10 cellular contexts compared by ENCODE assay signal in the genomic region with DNA sequence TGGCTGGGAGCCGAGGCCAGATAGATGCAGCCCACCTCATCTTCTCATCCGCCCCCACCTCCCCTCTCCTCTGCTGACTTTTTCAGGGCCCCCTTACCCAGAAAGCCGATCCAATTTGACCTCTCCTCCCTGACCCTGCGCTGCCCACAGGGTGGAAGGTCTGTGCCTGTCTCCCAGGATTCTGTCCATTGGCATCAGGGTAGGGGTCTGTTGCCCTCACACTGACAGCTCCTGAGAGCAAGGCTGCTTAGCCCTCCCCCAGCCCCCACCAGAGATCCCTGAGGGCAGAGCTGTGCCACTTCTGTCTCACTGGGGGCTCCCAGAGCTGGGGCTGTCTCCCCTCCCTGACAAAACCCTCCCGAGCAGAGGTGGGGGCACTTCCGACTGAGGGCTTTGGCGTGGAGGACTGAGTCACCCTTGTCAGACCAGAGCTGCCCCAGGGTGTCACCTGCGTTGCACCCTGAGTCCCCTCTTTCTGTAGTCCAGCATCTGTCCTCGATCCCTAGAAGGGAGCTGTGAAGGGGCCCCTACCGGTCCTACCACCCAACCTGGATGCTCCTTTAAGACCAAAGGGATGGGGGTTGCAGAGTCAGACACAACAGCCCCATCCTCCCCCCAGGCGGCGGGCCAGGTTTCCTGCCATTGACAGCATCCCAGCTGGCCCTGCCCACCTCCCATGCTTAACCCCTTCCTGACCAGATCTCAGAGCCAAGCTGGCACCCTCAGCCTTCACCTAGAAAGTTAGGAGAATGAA. TPM values are rescaled to one million over a fixed set of nuclear protein-coding genes. Genes with fewer than 3 reads are reported as not detected.
DNase-seq lines count a peak whose midpoint lies in the region; ATAC-seq and TF ChIP-seq lines count a peak whose summit lies in the region.
"Had no signal": no experiment of that assay in that cellular context is flagged by ENCODE, and none has a peak within 500 bp of the region (broad histone marks: within the 10 kb centered on the region; RNA-seq: fewer than 3 reads in every experiment).

No MANE protein-coding gene starts in this region.

- intact Hi-C loops in breast epithelium (cut with DNase I; ENCODE audit: low total_unique reads) (loop anchor here (10.0 kb wide), 1 partner anchor 52 kb away; no protein-coding TSS in a partner anchor), mammary epithelial cell (cut with micrococcal nuclease) (no loop called here)

- DNase-seq in breast epithelium (ENCODE audit: low spot score in 2 of 2) (no peak), mammary epithelial cell (no peak), cerebellar cortex (ENCODE audit: low spot score) (peak; percentile 33), lung (ENCODE audit: low spot score) (no peak), NCI-H187 treated with DMSO at 0.1 percent for 48 hours (lab: John Stamatoyannopoulos, UW) (no peak), T-helper 2 cell (no peak)
- no peak for DNase-seq in activated CD4-positive, alpha-beta T cell treated with anti-CD3 and anti-CD28 coated beads for 48 hours
- DNase-seq: CD4-positive, CD25-positive, alpha-beta regulatory T cell; stimulated activated CD4-positive, alpha-beta T cell treated with anti-CD3 and anti-CD28 coated beads, Interleukin-2, amount 100 ng/mL, for 24 hours had no signal

- dilution Hi-C loops in mammary epithelial cell (cut with HindIII; ENCODE audit: low sequenced_read_pairs) = no loop called here

- H3K27ac ChIP-seq in breast epithelium (peak overlapping the region in 1 of 2 donors; percentile 73), mammary epithelial cell (ENCODE audit: insufficient read depth, low read depth, low read length) (no peak overlapping the region), lung (ENCODE audit: low read depth in 1 of 2, low read length in 1 of 2) (peak overlapping the region; percentile 18 to 60)

- H3K9me3 ChIP-seq in breast epithelium (no peaks in the 10 kb centered on the region), mammary epithelial cell (replicated peaks; ENCODE audit: insufficient read depth, low read length) (no peaks in the 10 kb centered on the region), lung (ENCODE audit: control insufficient read depth in 2 of 2, insufficient read depth in 1 of 2, low read length in 1 of 2) (no peaks in the 10 kb centered on the region)

- no peak for TF ChIP-seq POLR2A in breast epithelium (IDR thresholded peaks at IDR 0.05)

- H3K4me3 ChIP-seq in breast epithelium (peak overlapping the region; percentile 15 to 47 (median 24)), mammary epithelial cell (replicated peaks in 1 of 3; ENCODE audit: insufficient read depth in 1 of 3, low read depth in 2 of 3, low read length in 3 of 3) (no peak overlapping the region), lung (no peak overlapping the region)

- no TSS peak for BruUV-seq in mammary epithelial cell (replicated peaks; lab: Mats Ljungman, UMichigan)

- H3K79me2 ChIP-seq in mammary epithelial cell (ENCODE audit: insufficient read depth, low read length) = no peaks in the 10 kb centered on the region

- ATAC-seq in lung (ENCODE audit: insufficient read depth, low FRiP score) = no peak
- no peak for ATAC-seq in GM21423 (IDR thresholded peaks at IDR 0.05; ENCODE audit: unreplicated experiment)

- in situ Hi-C loops in mammary epithelial cell (cut with MboI; ENCODE audit: low sequenced_read_pairs in 2 of 2) = loop anchor here in 1 of 2 donors (25.0 kb wide), 2 partner anchors 119 to 231 kb away; partner anchors contain the start of gene SLC30A2

- H3K4me1 ChIP-seq in breast epithelium = no peaks in the 10 kb centered on the region
- H3K4me1 ChIP-seq in mammary epithelial cell (ENCODE audit: insufficient read depth, low read length) = peaks cover 9% of the 10 kb centered on the region
- peaks cover 0 to 13% of the 10 kb centered on the region in 2 donors for H3K4me1 ChIP-seq in lung (ENCODE audit: control insufficient read depth in 2 of 2, insufficient read depth in 2 of 2, low read length in 2 of 2)

- no peak overlapping the region for H3K4me2 ChIP-seq in mammary epithelial cell (ENCODE audit: insufficient read depth, low read depth, low read length)

- no peak overlapping the region for H3K9ac ChIP-seq in mammary epithelial cell (ENCODE audit: insufficient read depth, low read length)

- H3K27me3 ChIP-seq in breast epithelium (peaks cover 0 to 19% of the 10 kb centered on the region in 2 donors), mammary epithelial cell (ENCODE audit: insufficient read depth, low read length) (no peaks in the 10 kb centered on the region), lung (ENCODE audit: control insufficient read depth, insufficient read depth) (no peaks in the 10 kb centered on the region)

- H3K36me3 ChIP-seq in breast epithelium (no peaks in the 10 kb centered on the region), mammary epithelial cell (ENCODE audit: insufficient read depth, low read length) (no peaks in the 10 kb centered on the region), lung (ENCODE audit: control insufficient read depth in 2 of 2, insufficient read depth in 2 of 2, low read length in 2 of 2) (no peaks in the 10 kb centered on the region)

- 51% methylated on average over 8 of the region's 12 CpGs for WGBS in mammary epithelial cell (ENCODE audit: low coverage, missing lambda C conversion rate)
- WGBS in lung, 2 donors = 19 to 27% methylated on average over 11 to 12 of the region's 12 CpGs

- TF ChIP-seq CTCF in breast epithelium (IDR thresholded peaks at IDR 0.05) (no peak), mammary epithelial cell (conservative IDR thresholded peaks at IDR 0.05 in 1 of 2, IDR thresholded peaks at IDR 0.05 in 1 of 2; ENCODE audit: extremely low read depth in 1 of 2, insufficient read depth in 1 of 2, low read depth in 1 of 2, low read length in 2 of 2) (no peak), lung (IDR thresholded peaks at IDR 0.05; ENCODE audit: control extremely low read depth, extremely low read depth) (no peak)

- no peaks in the 10 kb centered on the region for H4K20me1 ChIP-seq in mammary epithelial cell (ENCODE audit: insufficient read depth, low read length)

- CTCF ChIA-PET in mammary epithelial cell (lab: Charles Lee; ENCODE audit: low non-redundant PET) = no interaction called here

- H2AFZ ChIP-seq in mammary epithelial cell (ENCODE audit: low read depth, low read length) = no peak overlapping the region

RNA-seq across cellular contexts. Expression of gene FAM110D, which starts 2.4 kb away (rescaled TPM):
- total RNA-seq in breast epithelium = 1 to 10 TPM; 3.4 to 9.1 (median 6.2) TPM
- not detected for total RNA-seq in mammary epithelial cell
- polyA plus RNA-seq in mammary epithelial cell = not detected
- not detected for polyA minus RNA-seq in mammary epithelial cell
- total RNA-seq in lung = 1 to 10 TPM; 1.1 to 3.2 TPM
- 1 to 10 TPM; 3.1 to 3.4 TPM for polyA plus RNA-seq in lung
- total RNA-seq: CD4-positive, CD25-positive, alpha-beta regulatory T cell had no signal
- polyA plus RNA-seq: CD4-positive, CD25-positive, alpha-beta regulatory T cell had no signal

RNA-seq across cellular contexts. Expression of gene C1orf232, which starts 12.3 kb away (rescaled TPM):
- total RNA-seq in breast epithelium (not detected), mammary epithelial cell (not detected), lung (not detected)
- polyA plus RNA-seq in mammary epithelial cell (not detected), lung (not detected)
- polyA minus RNA-seq in mammary epithelial cell = not detected
- total RNA-seq: CD4-positive, CD25-positive, alpha-beta regulatory T cell had no signal
- polyA plus RNA-seq: CD4-positive, CD25-positive, alpha-beta regulatory T cell had no signal

RNA-seq across cellular contexts. Expression of gene ZNF593, which starts 13.2 kb away (rescaled TPM):
- total RNA-seq in breast epithelium (10 to 100 TPM; 26.4 to 39.7 (median 31.9) TPM), mammary epithelial cell (10 to 100 TPM; 31.5 to 41.5 TPM), lung (10 to 100 TPM; 19.7 to 32.8 TPM)
- polyA plus RNA-seq in mammary epithelial cell (61.2 TPM), lung (100 to 1,000 TPM in 1 of 2 donors, 10 to 100 TPM in 1; 90.4 to 140 TPM)
- polyA minus RNA-seq in mammary epithelial cell = 20.1 TPM

RNA-seq across cellular contexts. Expression of gene ZNF593OS, which starts 15.2 kb away (rescaled TPM):
- total RNA-seq in breast epithelium (not detected), mammary epithelial cell (under 1 TPM in 1 of 2 donors, not detected in 1; 0.50 TPM), lung (not detected)
- polyA plus RNA-seq in mammary epithelial cell (not detected), lung (under 1 TPM; 0.29 to 0.65 TPM)
- not detected for polyA minus RNA-seq in mammary epithelial cell
- total RNA-seq: CD4-positive, CD25-positive, alpha-beta regulatory T cell had no signal

RNA-seq across cellular contexts. Expression of gene CNKSR1, which starts 20.8 kb away (rescaled TPM):
- total RNA-seq in breast epithelium (10 to 100 TPM in 2 of 3 donors, 1 to 10 TPM in 1; 2.2 to 28.2 (median 22.3) TPM), mammary epithelial cell (10 to 100 TPM; 26.0 to 38.2 TPM), lung (10 to 100 TPM; 29.9 to 34.7 TPM)
- polyA plus RNA-seq in mammary epithelial cell (20.8 TPM), lung (10 to 100 TPM; 10.8 to 26.7 TPM)
- 67.1 TPM for polyA minus RNA-seq in mammary epithelial cell

Comparison
In these comparisons a context has a peak if more than half of its experiments do, and no peak if none do; other contexts are left out.
1. H3K4me3 ChIP-seq: peak in breast epithelium (3 of 3); none in mammary epithelial cell (0 of 3) and lung (single experiment).